ENCODE assay signal across 2 cellular contexts in the genomic region with DNA sequence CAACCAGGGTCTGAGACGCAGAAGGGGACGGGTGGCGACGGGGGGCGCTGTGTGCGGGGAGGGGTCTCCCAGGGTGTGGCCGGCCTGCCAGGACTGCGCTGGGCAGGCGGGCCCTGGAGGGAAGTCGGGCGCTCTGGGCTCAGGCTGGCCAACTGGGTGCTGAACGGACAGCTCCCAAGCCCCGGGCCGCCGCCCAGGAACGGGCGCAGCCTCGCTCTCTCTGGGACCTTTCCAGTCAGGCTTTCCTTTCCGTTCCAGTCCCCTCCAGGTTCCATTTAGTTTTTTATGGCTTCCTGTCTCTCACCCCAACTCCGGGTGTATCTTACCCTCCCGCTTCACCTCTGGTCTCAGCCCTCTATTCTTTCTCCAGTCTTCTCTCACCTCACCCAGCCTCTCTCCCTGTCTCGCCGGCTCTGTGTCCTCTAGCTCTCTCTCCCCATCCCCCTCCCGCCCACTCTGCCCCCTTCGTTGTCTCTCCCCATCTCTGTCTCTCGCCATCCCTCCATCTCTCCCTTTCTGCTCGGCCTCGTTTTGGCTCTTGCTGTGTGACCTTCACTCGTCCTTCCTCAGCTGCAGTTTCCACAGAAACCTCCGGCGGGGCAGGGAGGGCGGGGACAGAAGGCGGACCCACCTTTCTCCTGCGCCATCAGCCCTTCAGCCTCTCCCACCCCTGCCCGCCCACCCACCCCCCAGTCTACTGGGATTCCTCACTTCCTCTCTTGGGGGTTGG.
TF ChIP-seq lines count a peak whose summit lies in the region.

No MANE protein-coding gene starts in this region.

TF ChIP-seq in HCT116, 20 proteins besides CTCF, POLR2A, EP300 and RAD21:
- TF ChIP-seq, protein P1, sequence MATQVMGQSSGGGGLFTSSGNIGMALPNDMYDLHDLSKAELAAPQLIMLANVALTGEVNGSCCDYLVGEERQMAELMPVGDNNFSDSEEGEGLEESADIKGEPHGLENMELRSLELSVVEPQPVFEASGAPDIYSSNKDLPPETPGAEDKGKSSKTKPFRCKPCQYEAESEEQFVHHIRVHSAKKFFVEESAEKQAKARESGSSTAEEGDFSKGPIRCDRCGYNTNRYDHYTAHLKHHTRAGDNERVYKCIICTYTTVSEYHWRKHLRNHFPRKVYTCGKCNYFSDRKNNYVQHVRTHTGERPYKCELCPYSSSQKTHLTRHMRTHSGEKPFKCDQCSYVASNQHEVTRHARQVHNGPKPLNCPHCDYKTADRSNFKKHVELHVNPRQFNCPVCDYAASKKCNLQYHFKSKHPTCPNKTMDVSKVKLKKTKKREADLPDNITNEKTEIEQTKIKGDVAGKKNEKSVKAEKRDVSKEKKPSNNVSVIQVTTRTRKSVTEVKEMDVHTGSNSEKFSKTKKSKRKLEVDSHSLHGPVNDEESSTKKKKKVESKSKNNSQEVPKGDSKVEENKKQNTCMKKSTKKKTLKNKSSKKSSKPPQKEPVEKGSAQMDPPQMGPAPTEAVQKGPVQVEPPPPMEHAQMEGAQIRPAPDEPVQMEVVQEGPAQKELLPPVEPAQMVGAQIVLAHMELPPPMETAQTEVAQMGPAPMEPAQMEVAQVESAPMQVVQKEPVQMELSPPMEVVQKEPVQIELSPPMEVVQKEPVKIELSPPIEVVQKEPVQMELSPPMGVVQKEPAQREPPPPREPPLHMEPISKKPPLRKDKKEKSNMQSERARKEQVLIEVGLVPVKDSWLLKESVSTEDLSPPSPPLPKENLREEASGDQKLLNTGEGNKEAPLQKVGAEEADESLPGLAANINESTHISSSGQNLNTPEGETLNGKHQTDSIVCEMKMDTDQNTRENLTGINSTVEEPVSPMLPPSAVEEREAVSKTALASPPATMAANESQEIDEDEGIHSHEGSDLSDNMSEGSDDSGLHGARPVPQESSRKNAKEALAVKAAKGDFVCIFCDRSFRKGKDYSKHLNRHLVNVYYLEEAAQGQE (IDR thresholded peaks at IDR 0.05; ENCODE audit: low read depth), result peak; percentile 79
- TF ChIP-seq, protein P2, sequence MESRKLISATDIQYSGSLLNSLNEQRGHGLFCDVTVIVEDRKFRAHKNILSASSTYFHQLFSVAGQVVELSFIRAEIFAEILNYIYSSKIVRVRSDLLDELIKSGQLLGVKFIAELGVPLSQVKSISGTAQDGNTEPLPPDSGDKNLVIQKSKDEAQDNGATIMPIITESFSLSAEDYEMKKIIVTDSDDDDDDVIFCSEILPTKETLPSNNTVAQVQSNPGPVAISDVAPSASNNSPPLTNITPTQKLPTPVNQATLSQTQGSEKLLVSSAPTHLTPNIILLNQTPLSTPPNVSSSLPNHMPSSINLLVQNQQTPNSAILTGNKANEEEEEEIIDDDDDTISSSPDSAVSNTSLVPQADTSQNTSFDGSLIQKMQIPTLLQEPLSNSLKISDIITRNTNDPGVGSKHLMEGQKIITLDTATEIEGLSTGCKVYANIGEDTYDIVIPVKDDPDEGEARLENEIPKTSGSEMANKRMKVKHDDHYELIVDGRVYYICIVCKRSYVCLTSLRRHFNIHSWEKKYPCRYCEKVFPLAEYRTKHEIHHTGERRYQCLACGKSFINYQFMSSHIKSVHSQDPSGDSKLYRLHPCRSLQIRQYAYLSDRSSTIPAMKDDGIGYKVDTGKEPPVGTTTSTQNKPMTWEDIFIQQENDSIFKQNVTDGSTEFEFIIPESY (IDR thresholded peaks at IDR 0.05; ENCODE audit: extremely low read depth, insufficient replicate concordance, low read length), result no peak

TF ChIP-seq in HepG2, 621 proteins besides CTCF, POLR2A, EP300 and RAD21:
- TF ChIP-seq FOXP1 (IDR thresholded peaks at IDR 0.05) (no peak), FOXP1 (CRISPR knock-in tag; IDR thresholded peaks at IDR 0.05) (no peak), ZNF232 (CRISPR knock-in tag; IDR thresholded peaks at IDR 0.05; ENCODE audit: borderline replicate concordance) (0 out of 2 replicates have a peak, but pooled peaks have one; percentile 31), MIER2 (CRISPR knock-in tag; IDR thresholded peaks at IDR 0.05) (peak; percentile 93), ZNF768 (CRISPR knock-in tag; IDR thresholded peaks at IDR 0.05) (peak; percentile 13; the same call in 1 of the 2 replicates)
- TF ChIP-seq, protein P3, sequence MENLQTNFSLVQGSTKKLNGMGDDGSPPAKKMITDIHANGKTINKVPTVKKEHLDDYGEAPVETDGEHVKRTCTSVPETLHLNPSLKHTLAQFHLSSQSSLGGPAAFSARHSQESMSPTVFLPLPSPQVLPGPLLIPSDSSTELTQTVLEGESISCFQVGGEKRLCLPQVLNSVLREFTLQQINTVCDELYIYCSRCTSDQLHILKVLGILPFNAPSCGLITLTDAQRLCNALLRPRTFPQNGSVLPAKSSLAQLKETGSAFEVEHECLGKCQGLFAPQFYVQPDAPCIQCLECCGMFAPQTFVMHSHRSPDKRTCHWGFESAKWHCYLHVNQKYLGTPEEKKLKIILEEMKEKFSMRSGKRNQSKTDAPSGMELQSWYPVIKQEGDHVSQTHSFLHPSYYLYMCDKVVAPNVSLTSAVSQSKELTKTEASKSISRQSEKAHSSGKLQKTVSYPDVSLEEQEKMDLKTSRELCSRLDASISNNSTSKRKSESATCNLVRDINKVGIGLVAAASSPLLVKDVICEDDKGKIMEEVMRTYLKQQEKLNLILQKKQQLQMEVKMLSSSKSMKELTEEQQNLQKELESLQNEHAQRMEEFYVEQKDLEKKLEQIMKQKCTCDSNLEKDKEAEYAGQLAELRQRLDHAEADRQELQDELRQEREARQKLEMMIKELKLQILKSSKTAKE (CRISPR knock-in tag; IDR thresholded peaks at IDR 0.05; ENCODE audit: borderline replicate concordance), result no peak
- TF ChIP-seq, protein P1 (IDR thresholded peaks at IDR 0.05; ENCODE audit: borderline replicate concordance in 1 of 2, low read depth in 1 of 2, low read length in 2 of 2), result peak; percentile 84 to 94
